In the genomic region with DNA sequence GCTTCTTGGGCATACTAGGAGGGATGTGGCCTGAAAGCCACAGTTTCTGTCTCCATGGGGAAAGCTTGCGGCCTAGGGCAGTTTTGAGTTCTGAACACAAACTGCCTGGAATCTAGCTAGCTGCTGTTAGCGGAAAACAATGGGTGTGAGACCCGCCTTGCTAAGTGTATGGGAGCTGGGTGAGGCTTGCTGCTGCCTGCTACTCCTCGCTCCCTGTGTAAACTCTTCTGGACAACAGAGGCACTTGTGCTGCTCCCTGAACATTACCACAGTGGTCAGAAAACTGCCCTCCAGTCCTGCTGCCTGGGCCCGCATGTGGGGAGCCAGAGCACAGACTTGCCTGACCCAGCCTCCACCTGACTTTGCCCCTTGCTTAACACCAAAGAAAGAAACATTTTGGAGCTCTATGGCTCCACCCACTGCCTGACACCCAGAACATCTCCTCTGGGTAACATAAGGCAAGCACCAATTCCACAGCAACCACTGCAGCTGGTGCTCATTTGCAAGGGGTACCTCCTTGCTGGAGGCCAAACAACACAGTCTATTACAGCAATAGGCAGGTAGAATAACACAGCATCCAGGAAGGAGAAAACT, we compare ENCODE assay signal across 27 cellular contexts.
"Had no signal": no experiment of that assay in that cellular context is flagged by ENCODE, and none has a peak within 500 bp of the region (broad histone marks: within the 10 kb centered on the region; RNA-seq: fewer than 3 reads in every experiment).

No MANE protein-coding gene starts in this region.

- H3K4me3 ChIP-seq: coronary artery, esophagus squamous epithelium, heart right ventricle, lower lobe of right lung, mucosa of descending colon, right lobe of liver, suprapubic skin, transverse colon, upper lobe of right lung, uterus had no signal

- H2AFZ ChIP-seq: parathyroid adenoma had no signal

- DNase-seq: dermis blood vessel endothelial cell; effector memory CD4-positive, alpha-beta T cell; erythroblast; esophagus squamous epithelium; foreskin melanocyte; glutamatergic neuron; heart right ventricle; hippocampal formation; left ventricle myocardium superior; lower lobe of right lung; mucosa of descending colon; naive B cell; right lobe of liver; small intestine; stimulated activated CD4-positive, alpha-beta T cell treated with anti-CD3 and anti-CD28 coated beads, Interleukin-15, amount 100 ng/mL, for 24 hours; stimulated activated CD4-positive, alpha-beta T cell treated with anti-CD3 and anti-CD28 coated beads, Interleukin-2, amount 100 ng/mL, for 48 hours; stimulated activated naive CD4-positive, alpha-beta T cell; stimulated activated naive CD8-positive, alpha-beta T cell treated with anti-CD3 and anti-CD28 coated beads, Interleukin-15, amount 100 ng/mL, for 72 hours; transverse colon; upper lobe of right lung; uterus had no signal

- H3K27me3 Mint-ChIP-seq: naive B cell; natural killer cell treated with Interleukin-12 subunit alpha and Interleukin-12 subunit beta and Interleukin-15 and Interleukin-18, amount 100 ng/mL, for 72 hours; progenitor cell of endocrine pancreas; stimulated activated naive CD8-positive, alpha-beta T cell treated with anti-CD3 and anti-CD28 coated beads, Interleukin-15, amount 100 ng/mL, for 72 hours had no signal

- H3K27me3 ChIP-seq: esophagus squamous epithelium, heart right ventricle, right lobe of liver, suprapubic skin, transverse colon, upper lobe of right lung, uterus had no signal

- H3K4me3 Mint-ChIP-seq: naive B cell; natural killer cell treated with Interleukin-12 subunit alpha and Interleukin-12 subunit beta and Interleukin-15 and Interleukin-18, amount 100 ng/mL, for 72 hours; neural crest cell; stimulated activated naive CD8-positive, alpha-beta T cell treated with anti-CD3 and anti-CD28 coated beads, Interleukin-15, amount 100 ng/mL, for 72 hours had no signal

- H3K9me3 ChIP-seq: right lobe of liver, upper lobe of right lung had no signal

- H3K27ac ChIP-seq: coronary artery, esophagus squamous epithelium, heart right ventricle, lower lobe of right lung, parathyroid adenoma, right lobe of liver, suprapubic skin, transverse colon, upper lobe of right lung, uterus had no signal

- H3K79me2 ChIP-seq: parathyroid adenoma had no signal

- H3K27ac Mint-ChIP-seq: naive B cell; natural killer cell treated with Interleukin-12 subunit alpha and Interleukin-12 subunit beta and Interleukin-15 and Interleukin-18, amount 100 ng/mL, for 72 hours; progenitor cell of endocrine pancreas; stimulated activated naive CD8-positive, alpha-beta T cell treated with anti-CD3 and anti-CD28 coated beads, Interleukin-15, amount 100 ng/mL, for 72 hours had no signal

- H3K4me1 ChIP-seq: esophagus squamous epithelium, heart right ventricle, lower lobe of right lung, parathyroid adenoma, suprapubic skin, transverse colon, upper lobe of right lung, uterus had no signal

- H3K36me3 Mint-ChIP-seq: naive B cell had no signal

- H3K36me3 ChIP-seq: esophagus squamous epithelium, heart right ventricle, lower lobe of right lung, right lobe of liver, suprapubic skin, transverse colon, upper lobe of right lung, uterus had no signal

- H3K4me1 Mint-ChIP-seq: naive B cell; neural crest cell; stimulated activated naive CD8-positive, alpha-beta T cell treated with anti-CD3 and anti-CD28 coated beads, Interleukin-15, amount 100 ng/mL, for 72 hours had no signal

- H3K9ac ChIP-seq: parathyroid adenoma had no signal
